Comparison of ENCODE assay signal across 2 cellular contexts in genomic region chr11:114413958-114414357, GRCh38.
TF ChIP-seq lines count a peak whose summit lies in the region.

No MANE protein-coding gene starts in this region.

TF ChIP-seq in WTC11, 78 proteins besides CTCF, POLR2A, EP300 and RAD21 (continued from another document):
- TF ChIP-seq TEAD1 (CRISPR knock-in tag; IDR thresholded peaks at IDR 0.05) (no peak), ESRRA (CRISPR knock-in tag; IDR thresholded peaks at IDR 0.05; ENCODE audit: borderline replicate concordance) (no peak), ZNF512 (CRISPR knock-in tag; IDR thresholded peaks at IDR 0.05; ENCODE audit: borderline replicate concordance) (no peak), FOXP4 (CRISPR knock-in tag; IDR thresholded peaks at IDR 0.05) (no peak), STAT6 (CRISPR knock-in tag; conservative IDR thresholded peaks at IDR 0.05; ENCODE audit: low read depth) (no peak), FOXP1 (CRISPR knock-in tag; IDR thresholded peaks at IDR 0.05; ENCODE audit: borderline replicate concordance) (no peak), ATF6 (CRISPR knock-in tag; IDR thresholded peaks at IDR 0.05) (no peak), MYBL2 (CRISPR knock-in tag; IDR thresholded peaks at IDR 0.05) (no peak), ZSCAN18 (CRISPR knock-in tag; IDR thresholded peaks at IDR 0.05) (no peak), NR3C1 (CRISPR knock-in tag; conservative IDR thresholded peaks at IDR 0.05; ENCODE audit: low read depth) (no peak), ZNF232 (CRISPR knock-in tag; IDR thresholded peaks at IDR 0.05) (no peak), GABPB1 (CRISPR knock-in tag; IDR thresholded peaks at IDR 0.05) (no peak), USF2 (CRISPR knock-in tag; IDR thresholded peaks at IDR 0.05) (no peak), JAZF1 (CRISPR knock-in tag; IDR thresholded peaks at IDR 0.05) (no peak), SMAD4 (CRISPR knock-in tag; IDR thresholded peaks at IDR 0.05) (no peak), SOX15 (CRISPR knock-in tag; IDR thresholded peaks at IDR 0.05) (no peak), IRF2 (CRISPR knock-in tag; IDR thresholded peaks at IDR 0.05; ENCODE audit: borderline replicate concordance, low read depth) (no peak), NFYB (CRISPR knock-in tag; conservative IDR thresholded peaks at IDR 0.05; ENCODE audit: low read depth) (no peak)

TF ChIP-seq in HEK293T, 16 proteins besides CTCF, POLR2A, EP300 and RAD21 (continued from another document):
- TF ChIP-seq LEF1 (IDR thresholded peaks at IDR 0.05; ENCODE audit: borderline replicate concordance) (no peak), ELF4 (IDR thresholded peaks at IDR 0.05) (no peak), HDGF (IDR thresholded peaks at IDR 0.05; ENCODE audit: borderline replicate concordance) (no peak), BHLHE40 (IDR thresholded peaks at IDR 0.05; ENCODE audit: borderline replicate concordance) (no peak), SP1 (IDR thresholded peaks at IDR 0.05) (no peak), FOXA1 (IDR thresholded peaks at IDR 0.05) (no peak), FOXM1 (IDR thresholded peaks at IDR 0.05; ENCODE audit: borderline replicate concordance) (no peak), PKNOX1 (IDR thresholded peaks at IDR 0.05) (no peak), ZNF384 (IDR thresholded peaks at IDR 0.05) (no peak)
